ENCODE assay signal across 8 cellular contexts in genomic region chr6:97282726-97283617, GRCh38. TPM values are rescaled to one million over a fixed set of nuclear protein-coding genes. Genes with fewer than 3 reads are reported as not detected.
DNase-seq lines count a peak whose midpoint lies in the region; ATAC-seq, FAIRE-seq and TF ChIP-seq lines count a peak whose summit lies in the region.

Gene MMS22L, minus strand, starts transcription at chr6:97283216. Its CDS starts 739 bp downstream, at chr6:97282477.

- no peaks in the 10 kb centered on the region for H3K36me3 ChIP-seq in kidney (ENCODE audit: control insufficient read depth in 1 of 2, insufficient read depth in 2 of 2, low read length in 2 of 2)

- TF ChIP-seq CTCF in kidney (IDR thresholded peaks at IDR 0.05; ENCODE audit: borderline replicate concordance, extremely low read depth, insufficient read depth): no peak

- intact Hi-C loops in kidney (cut with DNase I): no loop called here

- peak within 1 kb of the TSS; percentile 47 to 61 for H3K9ac ChIP-seq in kidney (ENCODE audit: low read length in 2 of 2)

- peak; percentile 95 for ATAC-seq in HG03378 (IDR thresholded peaks at IDR 0.05; ENCODE audit: unreplicated experiment)

- no peaks in the 10 kb centered on the region for H3K4me1 ChIP-seq in kidney (ENCODE audit: control insufficient read depth in 1 of 2, insufficient read depth in 1 of 2, low read depth in 1 of 2, low read length in 2 of 2)

- H3K27ac ChIP-seq in kidney (ENCODE audit: low read depth in 2 of 2, low read length in 2 of 2): no peak within 1 kb of the TSS

- peak; percentile 58 for TF ChIP-seq POLR2A in GM19099 (IDR thresholded peaks at IDR 0.05; ENCODE audit: extremely low read depth, insufficient read length, low read depth)

- FAIRE-seq in kidney (lab: Jason Lieb, UNC): peak; percentile 77

- DNase-seq in AML-193 (lab: John Stamatoyannopoulos, UW) (peak; percentile 93 to 95), NCI-H446 treated with DMSO at 0.1 percent for 48 hours (lab: John Stamatoyannopoulos, UW) (peak; percentile 92), cerebellar cortex (ENCODE audit: low spot score) (peak; percentile 83), kidney (peak; percentile 97)
- peak; percentile 80 for DNase-seq in activated CD4-positive, CD25-positive, alpha-beta regulatory T cell treated with anti-CD3 and anti-CD28 coated beads, Interleukin-2, amount 50 U/mL, for 16 hours (ENCODE audit: low read depth, low spot score)
- DNase-seq in stimulated activated CD4-positive, alpha-beta T cell treated with anti-CD3 and anti-CD28 coated beads, Interleukin-15, amount 100 ng/mL, for 24 hours: peak; percentile 94

- no peaks in the 10 kb centered on the region for H3K9me3 ChIP-seq in kidney (ENCODE audit: control insufficient read depth in 1 of 2, low read length in 2 of 2)

- H3K4me3 ChIP-seq in kidney (ENCODE audit: low read length in 2 of 2): peak within 1 kb of the TSS; percentile 76 to 91

RNA-seq across cellular contexts. Expression of gene MMS22L, which starts in this region (rescaled TPM):
- total RNA-seq in kidney: 9.5 TPM
- polyA plus RNA-seq in kidney (ENCODE audit: insufficient read depth, low read depth, low replicate concordance): 1.7 TPM
